In the genomic region with DNA sequence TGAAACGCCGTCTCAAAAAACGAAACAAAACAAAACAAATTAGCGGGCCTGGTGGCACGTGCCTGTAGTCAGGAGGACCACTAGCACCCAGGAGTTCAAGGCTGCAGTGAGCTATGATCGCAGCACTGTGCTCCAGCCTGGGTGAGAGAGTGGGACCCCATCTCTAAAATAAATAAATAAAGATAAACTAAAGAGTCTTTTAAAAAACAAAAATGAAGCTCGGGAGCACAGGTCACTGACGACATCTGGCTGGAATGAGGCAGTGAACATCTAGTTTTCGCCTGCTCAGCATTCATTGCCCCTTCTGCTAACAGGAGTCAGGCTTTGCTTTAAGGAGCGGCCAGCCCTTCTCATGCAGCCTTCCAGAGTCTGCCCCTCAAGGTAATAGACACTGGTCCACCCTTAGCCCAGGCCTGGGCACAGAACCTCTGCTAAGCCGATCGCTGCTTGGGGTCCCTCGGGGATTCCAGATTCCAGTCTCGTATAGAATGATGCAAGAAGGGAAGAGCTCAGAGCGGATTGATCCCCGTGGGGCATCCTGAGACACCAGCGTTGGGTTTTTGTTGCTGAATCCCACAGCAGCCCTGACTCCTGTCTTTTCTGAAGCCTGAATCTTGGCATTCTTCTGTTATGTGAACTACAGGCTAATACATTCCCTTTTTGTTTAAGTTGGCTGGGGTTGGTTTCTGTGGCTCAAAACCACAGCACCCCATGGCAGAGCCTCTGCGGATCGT, we compare ENCODE assay signal across 14 cellular contexts. TPM values are rescaled to one million over a fixed set of nuclear protein-coding genes. Genes with fewer than 3 reads are reported as not detected.
DNase-seq lines count a peak whose midpoint lies in the region; ATAC-seq and TF ChIP-seq lines count a peak whose summit lies in the region.
"Had no signal": no experiment of that assay in that cellular context is flagged by ENCODE, and none has a peak within 500 bp of the region (broad histone marks: within the 10 kb centered on the region; RNA-seq: fewer than 3 reads in every experiment).

No MANE protein-coding gene starts in this region.

- POLR2A ChIA-PET in A673 (lab: Charles Lee; ENCODE audit: low non-redundant PET): no interaction called here

- H3K27me3 ChIP-seq in A673 (replicated peaks; ENCODE audit: insufficient read depth, low read depth, low read length, poor library complexity) (no peaks in the 10 kb centered on the region), brain microvascular endothelial cell (replicated peaks) (no peaks in the 10 kb centered on the region), Peyer's patch (no peaks in the 10 kb centered on the region)

- no peak for TF ChIP-seq POLR2A in Peyer's patch (IDR thresholded peaks at IDR 0.05)

- H3K36me3 Mint-ChIP-seq in nephron (ENCODE audit: low read depth): no peaks in the 10 kb centered on the region

- H3K36me3 ChIP-seq in A673 (ENCODE audit: insufficient read depth, low read length, poor library complexity, severe bottlenecking): no peaks in the 10 kb centered on the region
- H3K36me3 ChIP-seq in brain microvascular endothelial cell (replicated peaks): no peaks in the 10 kb centered on the region
- no peaks in the 10 kb centered on the region for H3K36me3 ChIP-seq in Peyer's patch
- H3K36me3 ChIP-seq: BE2C had no signal

- DNase-seq in A673 (ENCODE audit: low spot score): peak; percentile 48
- DNase-seq in HS-27A (ENCODE audit: low read depth): peak; percentile 39
- peak; percentile 90 for DNase-seq in brain microvascular endothelial cell
- no peak for DNase-seq in activated CD4-positive, alpha-beta T cell treated with anti-CD3 and anti-CD28 coated beads for 1 hour
- DNase-seq in central memory CD4-positive, alpha-beta T cell: no peak
- DNase-seq in Peyer's patch: no peak
- DNase-seq: activated CD4-positive, CD25-positive, alpha-beta regulatory T cell; BE2C; H7; midbrain; stimulated activated CD4-positive, alpha-beta T cell treated with anti-CD3 and anti-CD28 coated beads, Interleukin-12 subunit alpha, Interleukin-12 subunit beta, amount 100 ng/mL, for 4 hours had no signal

- ATAC-seq in GM19351 (IDR thresholded peaks at IDR 0.05; ENCODE audit: unreplicated experiment): no peak

- H3K27ac Mint-ChIP-seq in nephron: peak overlapping the region; percentile 73 to 89 (median 86)
- H3K27ac Mint-ChIP-seq: activated T-helper 1 cell treated with anti-CD3 and anti-CD28 coated beads, Interleukin-12 subunit alpha, Interleukin-12 subunit beta, Interleukin-2, Interleukin-4 antibody, amounts not matched to agents 30 ng/mL and 10 ng/mL and 1 ng/mL, durations not matched to agents 14 hours and 24 hours and 36 hours had no signal

- peaks cover 11% of the 10 kb centered on the region for H3K9me3 Mint-ChIP-seq in nephron

- H3K4me1 ChIP-seq in A673 (ENCODE audit: insufficient read depth, low read length, poor library complexity, severe bottlenecking) (peaks cover 5% of the 10 kb centered on the region), Peyer's patch (no peaks in the 10 kb centered on the region)
- H3K4me1 ChIP-seq: BE2C had no signal

- no peaks in the 10 kb centered on the region for H3K27me3 Mint-ChIP-seq in nephron (ENCODE audit: low read depth)

- H3K27ac ChIP-seq in A673 (ENCODE audit: low read depth, low read length, poor library complexity, severe bottlenecking): peak overlapping the region; percentile 1
- peak overlapping the region; percentile 93 for H3K27ac ChIP-seq in brain microvascular endothelial cell
- H3K27ac ChIP-seq in Peyer's patch: peak overlapping the region in 1 of 4 donors; percentile 33

- CTCF ChIA-PET in A673 (lab: Charles Lee): no interaction called here

- in situ Hi-C loops in brain microvascular endothelial cell (cut with HindIII; ENCODE audit: low pct_ligation_motif_present, low sequenced_read_pairs): no loop called here

- no TSS peak for BruUV-seq in A673 (replicated peaks; lab: Mats Ljungman, UMichigan)

- intact Hi-C loops in A673 (cut with micrococcal nuclease; ENCODE audit: unreplicated experiment): no loop called here

- TF ChIP-seq CTCF in A673 (conservative IDR thresholded peaks at IDR 0.05; ENCODE audit: low read depth, low read length): no peak
- TF ChIP-seq CTCF in brain microvascular endothelial cell (IDR thresholded peaks at IDR 0.05; ENCODE audit: low read depth, low read length, missing control alignments): no peak
- no peak for TF ChIP-seq CTCF in nephron (IDR thresholded peaks at IDR 0.05; ENCODE audit: unreplicated experiment in 3 of 3)
- no peak for TF ChIP-seq CTCF in Peyer's patch (IDR thresholded peaks at IDR 0.05)

- H3K4me1 Mint-ChIP-seq in nephron: peaks cover 10% of the 10 kb centered on the region

- H3K4me3 Mint-ChIP-seq in nephron: no peak overlapping the region
- H3K4me3 Mint-ChIP-seq: activated T-helper 1 cell treated with anti-CD3 and anti-CD28 coated beads, Interleukin-12 subunit alpha, Interleukin-12 subunit beta, Interleukin-2, Interleukin-4 antibody, amounts not matched to agents 30 ng/mL and 10 ng/mL and 1 ng/mL, durations not matched to agents 14 hours and 24 hours and 36 hours had no signal

- H3K4me3 ChIP-seq in A673 (ENCODE audit: low read depth, low read length, poor library complexity, severe bottlenecking): no peak overlapping the region
- H3K4me3 ChIP-seq in brain microvascular endothelial cell (ENCODE audit: low read depth, low read length): peak overlapping the region; percentile 15
- H3K4me3 ChIP-seq in Peyer's patch: no peak overlapping the region

- H3K9me3 ChIP-seq in A673 (ENCODE audit: low read depth, low read length, poor library complexity, severe bottlenecking) (no peaks in the 10 kb centered on the region), Peyer's patch (no peaks in the 10 kb centered on the region)
- H3K9me3 ChIP-seq: BE2C had no signal

RNA-seq across cellular contexts. Expression of a gene that starts 14.2 kb away (rescaled TPM):
- 43.8 and 46.2 TPM in 2 replicates for total RNA-seq in A673 (2021)
- total RNA-seq in Peyer's patch: 10 to 100 TPM; 14.9 to 47.0 (median 36.1) TPM

Comparison
In these comparisons a context has a peak if more than half of its experiments do, and no peak if none do; other contexts are left out.
1. DNase-seq: peak in A673 (single experiment), HS-27A (single experiment) and brain microvascular endothelial cell (single experiment); none in activated CD4-positive, alpha-beta T cell treated with anti-CD3 and anti-CD28 coated beads for 1 hour (single experiment), central memory CD4-positive, alpha-beta T cell (single experiment) and Peyer's patch (0 of 3).